In genomic region chr7:77697535-77697831, GRCh38 we compare ENCODE assay signal across 1 cellular context.
TF ChIP-seq lines count a peak whose summit lies in the region.

No MANE protein-coding gene starts in this region.

TF ChIP-seq in HepG2, 621 proteins besides CTCF, POLR2A, EP300 and RAD21 (continued from another document):
- TF ChIP-seq ZBTB39 (CRISPR knock-in tag; IDR thresholded peaks at IDR 0.05) (no peak), SMAD3 (CRISPR knock-in tag; IDR thresholded peaks at IDR 0.05) (0 out of 2 replicates have a peak, but pooled peaks have one; percentile 23), KLF16 (CRISPR knock-in tag; IDR thresholded peaks at IDR 0.05) (no peak), CC2D1A (CRISPR knock-in tag; IDR thresholded peaks at IDR 0.05) (no peak), NKX3-1 (CRISPR knock-in tag; IDR thresholded peaks at IDR 0.05) (no peak), KMT2A (CRISPR knock-in tag; IDR thresholded peaks at IDR 0.05) (peak; percentile 81), ZBTB7B (CRISPR knock-in tag; IDR thresholded peaks at IDR 0.05) (no peak), RCOR2 (CRISPR knock-in tag; IDR thresholded peaks at IDR 0.05) (no peak), SMYD3 (CRISPR knock-in tag; IDR thresholded peaks at IDR 0.05) (no peak), NR1H2 (CRISPR knock-in tag; IDR thresholded peaks at IDR 0.05; ENCODE audit: borderline replicate concordance, low read depth) (no peak), ZNF343 (CRISPR knock-in tag; IDR thresholded peaks at IDR 0.05) (peak; percentile 4; the same call in 1 of the 2 replicates), ZNF775 (CRISPR knock-in tag; IDR thresholded peaks at IDR 0.05; ENCODE audit: borderline replicate concordance) (no peak), RFX1 (IDR thresholded peaks at IDR 0.05) (no peak), ZMAT3 (CRISPR knock-in tag; conservative IDR thresholded peaks at IDR 0.05) (0 out of 2 replicates have a peak, but pooled peaks have one; percentile 5), SATB2 (CRISPR knock-in tag; IDR thresholded peaks at IDR 0.05) (no peak), U2AF1 (optimal IDR thresholded peaks at IDR 0.05; ENCODE audit: low read depth, low read length) (no peak), GABPB1 (CRISPR knock-in tag; IDR thresholded peaks at IDR 0.05) (no peak), ZNF10 (CRISPR knock-in tag; IDR thresholded peaks at IDR 0.05; ENCODE audit: borderline replicate concordance, low read depth) (no peak), ZBTB7A (CRISPR knock-in tag; IDR thresholded peaks at IDR 0.05) (no peak), PCBP2 (optimal IDR thresholded peaks at IDR 0.05; ENCODE audit: low read depth, low read length, poor library complexity, severe bottlenecking) (no peak), THAP7 (CRISPR knock-in tag; IDR thresholded peaks at IDR 0.05) (no peak), ZBTB46 (CRISPR knock-in tag; IDR thresholded peaks at IDR 0.05; ENCODE audit: borderline replicate concordance) (no peak), ZNF605 (CRISPR knock-in tag; IDR thresholded peaks at IDR 0.05) (no peak), ZNF362 (CRISPR knock-in tag; IDR thresholded peaks at IDR 0.05; ENCODE audit: borderline replicate concordance) (no peak), CEBPG (CRISPR knock-in tag; IDR thresholded peaks at IDR 0.05) (peak; percentile 43; the same call in 1 of the 2 replicates), SRF (IDR thresholded peaks at IDR 0.05; ENCODE audit: low read depth, low read length) (peak; percentile 81; the same call in 1 of the 2 replicates), LRRFIP1 (CRISPR knock-in tag; conservative IDR thresholded peaks at IDR 0.05) (no peak), BHLHE40 (IDR thresholded peaks at IDR 0.05; ENCODE audit: low read length) (peak; percentile 41; the same call in 1 of the 2 replicates), RELA (CRISPR knock-in tag; IDR thresholded peaks at IDR 0.05) (no peak)
